In genomic region chr16:87791295-87792204, GRCh38 we compare ENCODE assay signal across 14 cellular contexts. TPM values are rescaled to one million over a fixed set of nuclear protein-coding genes. Genes with fewer than 3 reads are reported as not detected.
A peak's percentile ranks its signal among the peaks of the same experiment; 100 is the strongest.
DNase-seq lines count a peak whose midpoint lies in the region; ATAC-seq and TF ChIP-seq lines count a peak whose summit lies in the region.
"Had no signal": no experiment of that assay in that cellular context is flagged by ENCODE, and none has a peak within 500 bp of the region (broad histone marks: within the 10 kb centered on the region; RNA-seq: fewer than 3 reads in every experiment).

No MANE protein-coding gene starts in this region.

- H3K36me3 ChIP-seq in Caco-2 (ENCODE audit: control insufficient read depth, insufficient read depth, low read length) = no peaks in the 10 kb centered on the region
- no peaks in the 10 kb centered on the region for H3K36me3 ChIP-seq in psoas muscle (ENCODE audit: insufficient read depth in 1 of 2, low read depth in 1 of 2)
- H3K36me3 ChIP-seq: left lung had no signal

- H3K9me3 Mint-ChIP-seq in Caco-2 (ENCODE audit: unreplicated experiment) (no peaks in the 10 kb centered on the region), glutamatergic neuron (ENCODE audit: unreplicated experiment) (no peaks in the 10 kb centered on the region)
- no peaks in the 10 kb centered on the region for H3K9me3 Mint-ChIP-seq in stimulated activated naive CD8-positive, alpha-beta T cell treated with anti-CD3 and anti-CD28 coated beads, Interleukin-15, amount 100 ng/mL, for 72 hours
- no peaks in the 10 kb centered on the region for H3K9me3 Mint-ChIP-seq in natural killer cell treated with Interleukin-12 subunit alpha and Interleukin-12 subunit beta and Interleukin-15 and Interleukin-18, amount 100 ng/mL, for 72 hours
- H3K9me3 Mint-ChIP-seq: stimulated activated effector memory CD8-positive, alpha-beta T cell treated with anti-CD3 and anti-CD28 coated beads, Interleukin-12 subunit alpha, Interleukin-12 subunit beta, amount 100 ng/mL, for 72 hours had no signal

- WGBS in psoas muscle, 3 donors = 53 to 77% (median 54%) methylated on average over 26 to 32 of the region's 32 CpGs

- ATAC-seq in psoas muscle (peak in 3 of 4 donors; percentile 45 to 59 (median 45)), GM19351 (IDR thresholded peaks at IDR 0.05; ENCODE audit: unreplicated experiment) (no peak)
- no peak for ATAC-seq in stimulated activated naive CD8-positive, alpha-beta T cell treated with anti-CD3 and anti-CD28 coated beads, Interleukin-15, amount 100 ng/mL, for 72 hours
- no peak for ATAC-seq in natural killer cell treated with Interleukin-12 subunit alpha and Interleukin-12 subunit beta and Interleukin-15 and Interleukin-18, amount 100 ng/mL, for 72 hours
- ATAC-seq: stimulated activated effector memory CD8-positive, alpha-beta T cell treated with anti-CD3 and anti-CD28 coated beads, Interleukin-12 subunit alpha, Interleukin-12 subunit beta, amount 100 ng/mL, for 72 hours had no signal

- H3K36me3 Mint-ChIP-seq in Caco-2 (ENCODE audit: insufficient read depth, unreplicated experiment) = no peaks in the 10 kb centered on the region
- H3K36me3 Mint-ChIP-seq in glutamatergic neuron (ENCODE audit: unreplicated experiment) = no peaks in the 10 kb centered on the region
- no peaks in the 10 kb centered on the region for H3K36me3 Mint-ChIP-seq in natural killer cell treated with Interleukin-12 subunit alpha and Interleukin-12 subunit beta and Interleukin-15 and Interleukin-18, amount 100 ng/mL, for 72 hours
- H3K36me3 Mint-ChIP-seq: stimulated activated effector memory CD8-positive, alpha-beta T cell treated with anti-CD3 and anti-CD28 coated beads, Interleukin-12 subunit alpha, Interleukin-12 subunit beta, amount 100 ng/mL, for 72 hours had no signal

- peaks cover 44% of the 10 kb centered on the region for H3K4me1 ChIP-seq in Caco-2
- peaks cover 8% of the 10 kb centered on the region for H3K4me1 ChIP-seq in psoas muscle

- H3K27ac Mint-ChIP-seq in Caco-2 (ENCODE audit: unreplicated experiment) = peak overlapping the region; percentile 91
- H3K27ac Mint-ChIP-seq in glutamatergic neuron (ENCODE audit: unreplicated experiment) = peak overlapping the region; percentile 66
- H3K27ac Mint-ChIP-seq in stimulated activated naive CD8-positive, alpha-beta T cell treated with anti-CD3 and anti-CD28 coated beads, Interleukin-15, amount 100 ng/mL, for 72 hours = no peak overlapping the region
- H3K27ac Mint-ChIP-seq in natural killer cell treated with Interleukin-12 subunit alpha and Interleukin-12 subunit beta and Interleukin-15 and Interleukin-18, amount 100 ng/mL, for 72 hours = no peak overlapping the region
- H3K27ac Mint-ChIP-seq: stimulated activated effector memory CD8-positive, alpha-beta T cell treated with anti-CD3 and anti-CD28 coated beads, Interleukin-12 subunit alpha, Interleukin-12 subunit beta, amount 100 ng/mL, for 72 hours had no signal

- intact Hi-C loops in Caco-2 (cut with micrococcal nuclease; ENCODE audit: unreplicated experiment) (no loop called here), psoas muscle (cut with DNase I) (no loop called here)

- H3K4me3 ChIP-seq in Caco-2 (ENCODE audit: low read depth, low read length) (no peak overlapping the region), psoas muscle (no peak overlapping the region)
- H3K4me3 ChIP-seq: GM23248, left lung had no signal

- DNase-seq in Caco-2 (no peak), SK-MEL-5 (ENCODE audit: low read depth, low spot score) (peak; percentile 55), glutamatergic neuron (no peak), psoas muscle (no peak), NCI-H446 treated with DMSO at 0.1 percent for 48 hours (lab: John Stamatoyannopoulos, UW) (no peak)
- no peak for DNase-seq in stimulated activated naive CD8-positive, alpha-beta T cell treated with anti-CD3 and anti-CD28 coated beads, Interleukin-15, amount 100 ng/mL, for 72 hours
- no peak for DNase-seq in natural killer cell treated with Interleukin-12 subunit alpha and Interleukin-12 subunit beta and Interleukin-15 and Interleukin-18, amount 100 ng/mL, for 72 hours (ENCODE audit: low spot score)
- DNase-seq: activated CD4-positive, alpha-beta T cell treated with anti-CD3 and anti-CD28 coated beads for 48 hours; amniotic stem cell; GM23248; left lung; stimulated activated CD4-positive, alpha-beta T cell treated with anti-CD3 and anti-CD28 coated beads, Interleukin-2, amount 100 ng/mL, for 24 hours had no signal

- BruUV-seq in Caco-2 (replicated peaks; lab: Mats Ljungman, UMichigan) = no TSS peak

- in situ Hi-C loops in SK-MEL-5 (cut with HindIII; ENCODE audit: low pct_unique_long_range_greater_than_20kb, low sequenced_read_pairs) = no loop called here

- H3K4me3 Mint-ChIP-seq in Caco-2 (ENCODE audit: unreplicated experiment) = no peak overlapping the region
- no peak overlapping the region for H3K4me3 Mint-ChIP-seq in glutamatergic neuron (ENCODE audit: unreplicated experiment)
- no peak overlapping the region for H3K4me3 Mint-ChIP-seq in stimulated activated naive CD8-positive, alpha-beta T cell treated with anti-CD3 and anti-CD28 coated beads, Interleukin-15, amount 100 ng/mL, for 72 hours
- H3K4me3 Mint-ChIP-seq in natural killer cell treated with Interleukin-12 subunit alpha and Interleukin-12 subunit beta and Interleukin-15 and Interleukin-18, amount 100 ng/mL, for 72 hours = no peak overlapping the region
- H3K4me3 Mint-ChIP-seq: stimulated activated effector memory CD8-positive, alpha-beta T cell treated with anti-CD3 and anti-CD28 coated beads, Interleukin-12 subunit alpha, Interleukin-12 subunit beta, amount 100 ng/mL, for 72 hours had no signal

- no peaks in the 10 kb centered on the region for H3K27me3 Mint-ChIP-seq in Caco-2 (ENCODE audit: insufficient read depth, unreplicated experiment)
- H3K27me3 Mint-ChIP-seq in glutamatergic neuron (ENCODE audit: unreplicated experiment) = peaks cover 4% of the 10 kb centered on the region
- no peaks in the 10 kb centered on the region for H3K27me3 Mint-ChIP-seq in stimulated activated naive CD8-positive, alpha-beta T cell treated with anti-CD3 and anti-CD28 coated beads, Interleukin-15, amount 100 ng/mL, for 72 hours
- H3K27me3 Mint-ChIP-seq in natural killer cell treated with Interleukin-12 subunit alpha and Interleukin-12 subunit beta and Interleukin-15 and Interleukin-18, amount 100 ng/mL, for 72 hours = no peaks in the 10 kb centered on the region

- H3K9me3 ChIP-seq in Caco-2 = no peaks in the 10 kb centered on the region
- H3K9me3 ChIP-seq in psoas muscle = no peaks in the 10 kb centered on the region
- H3K9me3 ChIP-seq: left lung had no signal

- TF ChIP-seq CTCF in Caco-2 (IDR thresholded peaks at IDR 0.05; ENCODE audit: insufficient read depth in 1 of 2, low read depth in 1 of 2, low read length in 1 of 2, severe bottlenecking in 1 of 2, unreplicated experiment in 1 of 2) (no peak), glutamatergic neuron (IDR thresholded peaks at IDR 0.05; ENCODE audit: partially characterized antibody, unreplicated experiment) (no peak), psoas muscle (IDR thresholded peaks at IDR 0.05) (no peak)

- CTCF ChIA-PET in Caco-2 (lab: Charles Lee) = interaction anchor here (0.5 to 1.5 kb wide), 4 partner anchors 12 to 166 kb away, joined by 3 to 5 read pairs (median 4); no protein-coding TSS in a partner anchor

- peak overlapping the region; percentile 73 for H3K27ac ChIP-seq in psoas muscle
- H3K27ac ChIP-seq: left lung had no signal

- POLR2A ChIA-PET in Caco-2 (lab: Charles Lee) = no interaction called here

- H3K27me3 ChIP-seq in Caco-2 (replicated peaks; ENCODE audit: control insufficient read depth, insufficient read depth, low read length) (no peaks in the 10 kb centered on the region), psoas muscle (ENCODE audit: insufficient read depth in 3 of 3, low read length in 2 of 3) (no peaks in the 10 kb centered on the region)
- H3K27me3 ChIP-seq: left lung had no signal

- H3K4me1 Mint-ChIP-seq in Caco-2 (ENCODE audit: low read depth, unreplicated experiment) (peaks cover 47% of the 10 kb centered on the region), glutamatergic neuron (ENCODE audit: low read depth, unreplicated experiment) (peaks cover 2% of the 10 kb centered on the region)
- no peaks in the 10 kb centered on the region for H3K4me1 Mint-ChIP-seq in stimulated activated naive CD8-positive, alpha-beta T cell treated with anti-CD3 and anti-CD28 coated beads, Interleukin-15, amount 100 ng/mL, for 72 hours
- no peaks in the 10 kb centered on the region for H3K4me1 Mint-ChIP-seq in natural killer cell treated with Interleukin-12 subunit alpha and Interleukin-12 subunit beta and Interleukin-15 and Interleukin-18, amount 100 ng/mL, for 72 hours (ENCODE audit: low read depth in 2 of 2)
- H3K4me1 Mint-ChIP-seq: stimulated activated effector memory CD8-positive, alpha-beta T cell treated with anti-CD3 and anti-CD28 coated beads, Interleukin-12 subunit alpha, Interleukin-12 subunit beta, amount 100 ng/mL, for 72 hours had no signal

RNA-seq across cellular contexts. Expression of gene KLHDC4, which starts 25.8 kb away (rescaled TPM):
- total RNA-seq in Caco-2 (2022) = 116 and 117 TPM in 2 replicates
- total RNA-seq in SK-MEL-5 (2014; rRNA removed; shearing (Covaris generic)) = 25.3 and 26.4 TPM in 2 replicates
- 17.7 and 18.3 TPM in 2 replicates for polyA plus RNA-seq in SK-MEL-5 (2015; cell fraction: cytosol; rRNA removed)
- 76.6 and 131 TPM in 2 replicates for polyA plus RNA-seq in SK-MEL-5 (2015; cell fraction: nucleus; rRNA removed)
- 65.4 TPM for total RNA-seq in glutamatergic neuron (ENCODE audit: unreplicated experiment)
- total RNA-seq in psoas muscle = 10 to 100 TPM; 11.1 to 19.7 (median 15.8) TPM
- polyA plus RNA-seq in psoas muscle = 10 to 100 TPM in 2 of 3 donors, 1 to 10 TPM in 1; 9.2 to 16.5 (median 10.1) TPM
- total RNA-seq in natural killer cell treated with Interleukin-12 subunit alpha and Interleukin-12 subunit beta and Interleukin-15 and Interleukin-18, amount 100 ng/mL, for 72 hours = 100 to 1,000 TPM in 1 of 2 donors, 10 to 100 TPM in 1; 71.0 to 188 TPM

Comparison
In these comparisons a context has a peak if more than half of its experiments do, and no peak if none do; other contexts are left out.
1. H3K27ac Mint-ChIP-seq: peak in Caco-2 (single experiment) and glutamatergic neuron (single experiment); none in stimulated activated naive CD8-positive, alpha-beta T cell treated with anti-CD3 and anti-CD28 coated beads, Interleukin-15, amount 100 ng/mL, for 72 hours (0 of 2) and natural killer cell treated with Interleukin-12 subunit alpha and Interleukin-12 subunit beta and Interleukin-15 and Interleukin-18, amount 100 ng/mL, for 72 hours (0 of 2).
2. ATAC-seq: peak in psoas muscle (3 of 4); none in stimulated activated naive CD8-positive, alpha-beta T cell treated with anti-CD3 and anti-CD28 coated beads, Interleukin-15, amount 100 ng/mL, for 72 hours (single experiment), natural killer cell treated with Interleukin-12 subunit alpha and Interleukin-12 subunit beta and Interleukin-15 and Interleukin-18, amount 100 ng/mL, for 72 hours (0 of 2) and GM19351 (single experiment).